In the genomic region with DNA sequence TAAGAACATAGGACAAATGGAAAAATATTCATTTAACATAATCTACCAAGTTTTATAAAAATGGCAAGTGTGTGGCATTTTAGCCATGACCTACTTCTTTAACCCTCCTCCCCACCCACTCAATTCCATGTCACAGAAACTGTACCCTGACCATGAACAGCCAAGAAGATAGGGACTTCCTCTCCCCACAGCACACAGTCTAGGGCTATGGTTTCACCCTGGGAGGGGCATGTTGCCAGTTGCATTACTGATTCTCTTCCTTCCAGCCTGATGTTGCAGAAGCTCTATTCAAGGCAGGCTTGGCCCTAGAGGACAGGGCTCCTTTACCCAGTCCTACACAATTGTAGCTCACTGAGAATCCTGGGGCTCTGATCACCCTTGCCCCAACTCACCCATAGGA, we compare ENCODE assay signal across 26 cellular contexts.
A peak's percentile ranks its signal among the peaks of the same experiment; 100 is the strongest.
DNase-seq lines count a peak whose midpoint lies in the region; ATAC-seq and TF ChIP-seq lines count a peak whose summit lies in the region.
"Had no signal": no experiment of that assay in that cellular context is flagged by ENCODE, and none has a peak within 500 bp of the region (broad histone marks: within the 10 kb centered on the region; RNA-seq: fewer than 3 reads in every experiment).

No MANE protein-coding gene starts in this region.

- TF ChIP-seq CTCF in GM13977 (IDR thresholded peaks at IDR 0.05; ENCODE audit: extremely low read depth, insufficient read depth, missing control alignments): no peak

- intact Hi-C loops in dendritic cell treated with granulocyte-macrophage colony-stimulating factor and Interleukin-4, amounts not matched to agents 40 ng/mL and 50 ng/mL, for 4 days (cut with micrococcal nuclease): no loop called here

- no peaks in the 10 kb centered on the region for H3K27me3 Mint-ChIP-seq in activated naive CD8-positive, alpha-beta T cell treated with anti-CD3 and anti-CD28 coated beads, Interleukin-2, amount 50 U/mL, for 24 hours
- no peaks in the 10 kb centered on the region for H3K27me3 Mint-ChIP-seq in activated naive CD8-positive, alpha-beta T cell treated with anti-CD3 and anti-CD28 coated beads for 36 hours
- H3K27me3 Mint-ChIP-seq in dendritic cell treated with granulocyte-macrophage colony-stimulating factor and Interleukin-4, amounts not matched to agents 40 ng/mL and 50 ng/mL, for 4 days: no peaks in the 10 kb centered on the region
- H3K27me3 Mint-ChIP-seq in stimulated activated naive CD8-positive, alpha-beta T cell treated with anti-CD3 and anti-CD28 coated beads, Interleukin-15, amount 100 ng/mL, for 72 hours: no peaks in the 10 kb centered on the region

- H3K9me3 Mint-ChIP-seq in activated naive CD8-positive, alpha-beta T cell treated with anti-CD3 and anti-CD28 coated beads, Interleukin-2, amount 50 U/mL, for 24 hours: no peaks in the 10 kb centered on the region
- no peaks in the 10 kb centered on the region for H3K9me3 Mint-ChIP-seq in activated naive CD8-positive, alpha-beta T cell treated with anti-CD3 and anti-CD28 coated beads for 36 hours
- H3K9me3 Mint-ChIP-seq in dendritic cell treated with granulocyte-macrophage colony-stimulating factor and Interleukin-4, amounts not matched to agents 40 ng/mL and 50 ng/mL, for 4 days: no peaks in the 10 kb centered on the region
- H3K9me3 Mint-ChIP-seq in stimulated activated naive CD8-positive, alpha-beta T cell treated with anti-CD3 and anti-CD28 coated beads, Interleukin-15, amount 100 ng/mL, for 72 hours: no peaks in the 10 kb centered on the region
- H3K9me3 Mint-ChIP-seq: GM23338, HFFc6, immature natural killer cell had no signal

- in situ Hi-C loops in GM13977 (cut with MboI; ENCODE audit: low pct_unique_long_range_greater_than_20kb, low sequenced_read_pairs, unreplicated experiment): no loop called here

- H3K27ac Mint-ChIP-seq in activated naive CD8-positive, alpha-beta T cell treated with anti-CD3 and anti-CD28 coated beads, Interleukin-2, amount 50 U/mL, for 24 hours: no peak overlapping the region
- H3K27ac Mint-ChIP-seq in activated naive CD8-positive, alpha-beta T cell treated with anti-CD3 and anti-CD28 coated beads for 36 hours: no peak overlapping the region
- peak overlapping the region; percentile 50 for H3K27ac Mint-ChIP-seq in dendritic cell treated with granulocyte-macrophage colony-stimulating factor and Interleukin-4, amounts not matched to agents 40 ng/mL and 50 ng/mL, for 4 days
- H3K27ac Mint-ChIP-seq in stimulated activated naive CD8-positive, alpha-beta T cell treated with anti-CD3 and anti-CD28 coated beads, Interleukin-15, amount 100 ng/mL, for 72 hours: no peak overlapping the region
- H3K27ac Mint-ChIP-seq: brain, GM23338, HFFc6, immature natural killer cell, WTC11 had no signal

- H3K36me3 Mint-ChIP-seq in activated naive CD8-positive, alpha-beta T cell treated with anti-CD3 and anti-CD28 coated beads, Interleukin-2, amount 50 U/mL, for 24 hours (ENCODE audit: low read depth): no peaks in the 10 kb centered on the region
- no peaks in the 10 kb centered on the region for H3K36me3 Mint-ChIP-seq in activated naive CD8-positive, alpha-beta T cell treated with anti-CD3 and anti-CD28 coated beads for 36 hours
- H3K36me3 Mint-ChIP-seq in dendritic cell treated with granulocyte-macrophage colony-stimulating factor and Interleukin-4, amounts not matched to agents 40 ng/mL and 50 ng/mL, for 4 days (ENCODE audit: low read depth): no peaks in the 10 kb centered on the region
- H3K36me3 Mint-ChIP-seq: brain, immature natural killer cell, WTC11 had no signal

- no peak overlapping the region for H3K4me3 Mint-ChIP-seq in activated naive CD8-positive, alpha-beta T cell treated with anti-CD3 and anti-CD28 coated beads, Interleukin-2, amount 50 U/mL, for 24 hours
- no peak overlapping the region for H3K4me3 Mint-ChIP-seq in activated naive CD8-positive, alpha-beta T cell treated with anti-CD3 and anti-CD28 coated beads for 36 hours
- H3K4me3 Mint-ChIP-seq in dendritic cell treated with granulocyte-macrophage colony-stimulating factor and Interleukin-4, amounts not matched to agents 40 ng/mL and 50 ng/mL, for 4 days: no peak overlapping the region
- no peak overlapping the region for H3K4me3 Mint-ChIP-seq in stimulated activated naive CD8-positive, alpha-beta T cell treated with anti-CD3 and anti-CD28 coated beads, Interleukin-15, amount 100 ng/mL, for 72 hours
- H3K4me3 Mint-ChIP-seq: brain, GM23338, HFFc6, immature natural killer cell, WTC11 had no signal

- DNase-seq in activated naive CD8-positive, alpha-beta T cell treated with anti-CD3 and anti-CD28 coated beads, Interleukin-2, amount 50 U/mL, for 24 hours: no peak
- no peak for DNase-seq in activated naive CD8-positive, alpha-beta T cell treated with anti-CD3 and anti-CD28 coated beads for 36 hours
- peak in 1 of 2 donors; percentile 15 for DNase-seq in stimulated activated naive CD8-positive, alpha-beta T cell treated with anti-CD3 and anti-CD28 coated beads, Interleukin-15, amount 100 ng/mL, for 72 hours
- no peak for DNase-seq in activated gamma-delta T cell (lab: John Stamatoyannopoulos, UW)
- no peak for DNase-seq in dedifferentiated amniotic fluid mesenchymal stem cell (ENCODE audit: extremely low spot score)
- DNase-seq in GM13977 (ENCODE audit: low spot score): no peak
- DNase-seq: ACHN; activated CD4-positive, alpha-beta T cell treated with anti-CD3 and anti-CD28 coated beads, Interleukin-2, amount 50 U/mL, for 4 hours; activated naive CD4-positive, alpha-beta T cell; adrenal gland; Caco-2; DND-41; HFFc6; hypothalamus; immature natural killer cell; left colon; NCI-H1048; NCI-H1694 treated with DMSO at 0.1 percent for 48 hours; NCI-H524 treated with DMSO at 0.1 percent for 48 hours; SIG-M5 had no signal

- peak; percentile 69 for ATAC-seq in activated naive CD8-positive, alpha-beta T cell treated with anti-CD3 and anti-CD28 coated beads, Interleukin-2, amount 50 U/mL, for 24 hours
- peak; percentile 54 for ATAC-seq in GM21529 (IDR thresholded peaks at IDR 0.05; ENCODE audit: unreplicated experiment)
- ATAC-seq in stimulated activated naive CD8-positive, alpha-beta T cell treated with anti-CD3 and anti-CD28 coated beads, Interleukin-15, amount 100 ng/mL, for 72 hours: peak; percentile 72
- ATAC-seq: GM23338, left colon, Panc1, WTC11 had no signal

- peaks cover 24% of the 10 kb centered on the region for H3K4me1 Mint-ChIP-seq in activated naive CD8-positive, alpha-beta T cell treated with anti-CD3 and anti-CD28 coated beads, Interleukin-2, amount 50 U/mL, for 24 hours
- H3K4me1 Mint-ChIP-seq in activated naive CD8-positive, alpha-beta T cell treated with anti-CD3 and anti-CD28 coated beads for 36 hours: no peaks in the 10 kb centered on the region
- H3K4me1 Mint-ChIP-seq in dendritic cell treated with granulocyte-macrophage colony-stimulating factor and Interleukin-4, amounts not matched to agents 40 ng/mL and 50 ng/mL, for 4 days (ENCODE audit: low read depth): peaks cover 34% of the 10 kb centered on the region
- H3K4me1 Mint-ChIP-seq in stimulated activated naive CD8-positive, alpha-beta T cell treated with anti-CD3 and anti-CD28 coated beads, Interleukin-15, amount 100 ng/mL, for 72 hours: peaks cover 5% of the 10 kb centered on the region
- H3K4me1 Mint-ChIP-seq: GM23338, immature natural killer cell had no signal
